In genomic region chr4:40059362-40059761, GRCh38 we compare ENCODE assay signal across 1 cellular context.
TF ChIP-seq lines count a peak whose summit lies in the region.

No MANE protein-coding gene starts in this region.

TF ChIP-seq in HepG2, 621 proteins besides CTCF, POLR2A, EP300 and RAD21 (continued from another document):
- no peak for TF ChIP-seq HINFP (CRISPR knock-in tag; IDR thresholded peaks at IDR 0.05; ENCODE audit: low read depth)
- TF ChIP-seq GTF3A (CRISPR knock-in tag; conservative IDR thresholded peaks at IDR 0.05), result no peak
- no peak for TF ChIP-seq NCOA1 (CRISPR knock-in tag; IDR thresholded peaks at IDR 0.05)
- no peak for TF ChIP-seq GZF1 (CRISPR knock-in tag; IDR thresholded peaks at IDR 0.05)
- TF ChIP-seq RERE (CRISPR knock-in tag; IDR thresholded peaks at IDR 0.05; ENCODE audit: low read depth), result no peak
- no peak for TF ChIP-seq ZNF768 (CRISPR knock-in tag; IDR thresholded peaks at IDR 0.05)
- no peak for TF ChIP-seq ZBTB10 (CRISPR knock-in tag; IDR thresholded peaks at IDR 0.05; ENCODE audit: borderline replicate concordance)
